In the genomic region with DNA sequence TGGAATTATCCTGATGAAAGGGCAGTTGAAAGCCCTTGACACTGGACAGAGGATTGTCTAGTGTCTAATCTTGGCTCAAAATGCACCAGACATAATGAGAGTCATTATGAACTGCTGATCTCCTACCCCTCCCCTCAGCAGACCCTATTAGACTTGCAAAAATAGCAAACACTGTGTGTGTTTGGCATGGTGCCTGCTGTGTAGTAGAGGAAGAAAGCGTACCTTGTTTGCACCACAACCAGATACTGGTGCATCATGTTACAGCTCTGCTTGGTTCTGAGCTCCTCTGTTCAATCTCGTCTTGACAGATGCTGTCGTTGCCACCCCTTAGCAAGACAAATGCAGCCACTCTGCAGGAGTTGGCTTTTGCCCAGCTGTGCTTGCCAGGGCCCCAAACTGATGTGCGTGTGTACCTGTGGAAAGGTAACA, we compare ENCODE assay signal across 12 cellular contexts.
A peak's percentile ranks its signal among the peaks of the same experiment; 100 is the strongest.
DNase-seq lines count a peak whose midpoint lies in the region; ATAC-seq and TF ChIP-seq lines count a peak whose summit lies in the region.
"Had no signal": no experiment of that assay in that cellular context is flagged by ENCODE, and none has a peak within 500 bp of the region (broad histone marks: within the 10 kb centered on the region; RNA-seq: fewer than 3 reads in every experiment).

No MANE protein-coding gene starts in this region.

- H3K4me1 ChIP-seq in right atrium auricular region (no peaks in the 10 kb centered on the region), body of pancreas (peaks cover 5% of the 10 kb centered on the region), thyroid gland (no peaks in the 10 kb centered on the region)

- TF ChIP-seq POLR2A in body of pancreas (IDR thresholded peaks at IDR 0.05) (no peak), thyroid gland (IDR thresholded peaks at IDR 0.05) (no peak)

- intact Hi-C loops in Right ventricle myocardium superior (cut with DNase I) (loop anchor here (10.0 kb wide), 1 partner anchor 760 kb away; no protein-coding TSS in a partner anchor), body of pancreas (cut with DNase I) (no loop called here), thyroid gland (cut with DNase I) (no loop called here)

- no peak overlapping the region for H3K4me3 Mint-ChIP-seq in progenitor cell of endocrine pancreas (ENCODE audit: low read depth)
- H3K4me3 Mint-ChIP-seq: stimulated activated naive CD8-positive, alpha-beta T cell treated with anti-CD3 and anti-CD28 coated beads, Interleukin-15, Interleukin-2, amounts not matched to agents 100 ng/mL and 50 ng/mL, for 24 hours had no signal

- no peak for TF ChIP-seq CTCF in right atrium auricular region (IDR thresholded peaks at IDR 0.05)
- TF ChIP-seq CTCF in body of pancreas (IDR thresholded peaks at IDR 0.05) = no peak
- no peak for TF ChIP-seq CTCF in thyroid gland (IDR thresholded peaks at IDR 0.05)
- no peak for TF ChIP-seq CTCF in progenitor cell of endocrine pancreas (IDR thresholded peaks at IDR 0.05; ENCODE audit: unreplicated experiment)

- WGBS in body of pancreas, 2 donors = 38 to 39% methylated on average over 4 of the region's 4 CpGs
- WGBS in thyroid gland, 2 donors = 60 to 62% methylated on average over 4 of the region's 4 CpGs

- H3K9me3 ChIP-seq in right atrium auricular region = no peaks in the 10 kb centered on the region
- no peaks in the 10 kb centered on the region for H3K9me3 ChIP-seq in body of pancreas
- no peaks in the 10 kb centered on the region for H3K9me3 ChIP-seq in thyroid gland

- no peak overlapping the region for H3K4me3 ChIP-seq in right atrium auricular region
- no peak overlapping the region for H3K4me3 ChIP-seq in body of pancreas
- no peak overlapping the region for H3K4me3 ChIP-seq in thyroid gland (replicated peaks in 1 of 3)
- H3K4me3 ChIP-seq: lung had no signal

- peak; percentile 76 for ATAC-seq in Right ventricle myocardium superior (ENCODE audit: poor library complexity)
- no peak for ATAC-seq in body of pancreas
- no peak for ATAC-seq in HG03108 (IDR thresholded peaks at IDR 0.05; ENCODE audit: unreplicated experiment)

- DNase-seq in Right ventricle myocardium superior (no peak), right atrium auricular region (ENCODE audit: low spot score) (no peak), NCI-H510A (lab: John Stamatoyannopoulos, UW) (peak; percentile 14), body of pancreas (peak in 3 of 4 donors; percentile 3 to 20 (median 13)), thyroid gland (peak; percentile 16 to 17), OCI-M1 (lab: John Stamatoyannopoulos, UW) (no peak), progenitor cell of endocrine pancreas (ENCODE audit: low spot score, unreplicated experiment) (no peak)
- DNase-seq: DND-41; effector memory CD4-positive, alpha-beta T cell had no signal

- peaks cover 21% of the 10 kb centered on the region for H3K4me1 Mint-ChIP-seq in progenitor cell of endocrine pancreas (ENCODE audit: low read depth)

- H3K27me3 ChIP-seq in right atrium auricular region (no peaks in the 10 kb centered on the region), body of pancreas (no peaks in the 10 kb centered on the region), thyroid gland (no peaks in the 10 kb centered on the region)

- no peaks in the 10 kb centered on the region for H3K27me3 Mint-ChIP-seq in progenitor cell of endocrine pancreas
- H3K27me3 Mint-ChIP-seq: stimulated activated naive CD8-positive, alpha-beta T cell treated with anti-CD3 and anti-CD28 coated beads, Interleukin-15, Interleukin-2, amounts not matched to agents 100 ng/mL and 50 ng/mL, for 24 hours had no signal

- no peaks in the 10 kb centered on the region for H3K9me3 Mint-ChIP-seq in progenitor cell of endocrine pancreas (ENCODE audit: low read depth)
- H3K9me3 Mint-ChIP-seq: stimulated activated naive CD8-positive, alpha-beta T cell treated with anti-CD3 and anti-CD28 coated beads, Interleukin-15, Interleukin-2, amounts not matched to agents 100 ng/mL and 50 ng/mL, for 24 hours had no signal

- H3K36me3 Mint-ChIP-seq in progenitor cell of endocrine pancreas (ENCODE audit: insufficient read depth) = no peaks in the 10 kb centered on the region

- H3K27ac ChIP-seq in right atrium auricular region (no peak overlapping the region), body of pancreas (no peak overlapping the region), thyroid gland (no peak overlapping the region)

- H3K36me3 ChIP-seq in right atrium auricular region (no peaks in the 10 kb centered on the region), body of pancreas (replicated peaks in 1 of 2; ENCODE audit: insufficient read depth in 1 of 2, low read depth in 2 of 2) (no peaks in the 10 kb centered on the region), thyroid gland (no peaks in the 10 kb centered on the region)

- H3K27ac Mint-ChIP-seq in progenitor cell of endocrine pancreas = no peak overlapping the region
- H3K27ac Mint-ChIP-seq: stimulated activated naive CD8-positive, alpha-beta T cell treated with anti-CD3 and anti-CD28 coated beads, Interleukin-15, Interleukin-2, amounts not matched to agents 100 ng/mL and 50 ng/mL, for 24 hours had no signal

Comparison
In these comparisons a context has a peak if more than half of its experiments do, and no peak if none do; other contexts are left out.
1. DNase-seq: peak in NCI-H510A (single experiment), body of pancreas (3 of 4) and thyroid gland (2 of 2); none in Right ventricle myocardium superior (single experiment), right atrium auricular region (single experiment), OCI-M1 (single experiment) and progenitor cell of endocrine pancreas (single experiment).